In genomic region chr1:2445162-2445822, GRCh38 we compare ENCODE assay signal across 17 cellular contexts. TPM values are rescaled to one million over a fixed set of nuclear protein-coding genes. Genes with fewer than 3 reads are reported as not detected.
DNase-seq lines count a peak whose midpoint lies in the region; ATAC-seq and TF ChIP-seq lines count a peak whose summit lies in the region.
"Had no signal": no experiment of that assay in that cellular context is flagged by ENCODE, and none has a peak within 500 bp of the region (broad histone marks: within the 10 kb centered on the region; RNA-seq: fewer than 3 reads in every experiment).

No MANE protein-coding gene starts in this region.

- no peak for ATAC-seq in HG03342 (IDR thresholded peaks at IDR 0.05; ENCODE audit: unreplicated experiment)
- ATAC-seq in GM19463 (IDR thresholded peaks at IDR 0.05; ENCODE audit: unreplicated experiment) = no peak
- ATAC-seq: SK-N-SH treated with all-trans-retinoic acid at 6 μM for 48 hours had no signal

- H3K9me3 ChIP-seq in BE2C = no peaks in the 10 kb centered on the region
- no peaks in the 10 kb centered on the region for H3K9me3 ChIP-seq in prostate gland
- H3K9me3 ChIP-seq: Peyer's patch had no signal

- 81% methylated on average over 16 of the region's 16 CpGs for WGBS in prostate gland

- no peaks in the 10 kb centered on the region for H3K9me3 Mint-ChIP-seq in osteocyte (ENCODE audit: unreplicated experiment)

- intact Hi-C loops in prostate gland (cut with DNase I) = no loop called here

- no peak for TF ChIP-seq POLR2A in prostate gland (IDR thresholded peaks at IDR 0.05)

- no peak overlapping the region for H3K4me3 ChIP-seq in BE2C (ENCODE audit: low read depth, low read length)
- no peak overlapping the region for H3K4me3 ChIP-seq in prostate gland
- H3K4me3 ChIP-seq: Peyer's patch had no signal

- DNase-seq in BE2C = peak; percentile 33
- peak; percentile 33 for DNase-seq in NCI-H82 treated with DMSO at 0.1 percent for 48 hours (lab: John Stamatoyannopoulos, UW; ENCODE audit: unreplicated experiment)
- no peak for DNase-seq in osteocyte (ENCODE audit: extremely low spot score, unreplicated experiment)
- DNase-seq in prostate gland (ENCODE audit: low spot score) = no peak
- DNase-seq: DMS153, Kasumi-1, MM.1S, NCI-H1105, NCI-H1694 treated with DMSO at 0.1 percent for 48 hours, NCI-H526 treated with DMSO at 0.1 percent for 48 hours, Peyer's patch, Right ventricle myocardium superior had no signal

- H3K27me3 ChIP-seq in BE2C = peaks cover 20% of the 10 kb centered on the region
- no peaks in the 10 kb centered on the region for H3K27me3 ChIP-seq in prostate gland (replicated peaks; ENCODE audit: insufficient read depth)

- no peaks in the 10 kb centered on the region for H3K36me3 Mint-ChIP-seq in osteocyte (ENCODE audit: unreplicated experiment)
- H3K36me3 Mint-ChIP-seq: CD14-positive monocyte had no signal

- H3K36me3 ChIP-seq in BE2C (no peaks in the 10 kb centered on the region), prostate gland (no peaks in the 10 kb centered on the region)
- H3K36me3 ChIP-seq: Peyer's patch had no signal

- H3K27me3 Mint-ChIP-seq in osteocyte (ENCODE audit: unreplicated experiment) = no peaks in the 10 kb centered on the region

- no peak for TF ChIP-seq CTCF in BE2C (IDR thresholded peaks at IDR 0.05; ENCODE audit: low read depth, low read length)
- TF ChIP-seq CTCF in osteocyte (IDR thresholded peaks at IDR 0.05) = no peak
- TF ChIP-seq CTCF in prostate gland (IDR thresholded peaks at IDR 0.05) = no peak

- H3K27ac ChIP-seq in cingulate gyrus (ENCODE audit: low read depth, low read length) (peak overlapping the region; percentile 92), prostate gland (no peak overlapping the region)
- H3K27ac ChIP-seq: Peyer's patch had no signal

- no peak overlapping the region for H3K4me3 Mint-ChIP-seq in osteocyte (ENCODE audit: unreplicated experiment)

- H3K4me1 ChIP-seq in BE2C (no peaks in the 10 kb centered on the region), prostate gland (replicated peaks) (no peaks in the 10 kb centered on the region)

- H3K4me1 Mint-ChIP-seq in osteocyte (ENCODE audit: unreplicated experiment) = peaks cover 49% of the 10 kb centered on the region
- H3K4me1 Mint-ChIP-seq: CD14-positive monocyte had no signal

- H3K27ac Mint-ChIP-seq in osteocyte (ENCODE audit: unreplicated experiment) = peak overlapping the region; percentile 43
- H3K27ac Mint-ChIP-seq: CD14-positive monocyte had no signal

RNA-seq across cellular contexts. Expression of gene PLCH2, which starts 30.8 kb away (rescaled TPM):
- polyA plus RNA-seq in BE2C (2012; ENCODE audit: insufficient read depth, insufficient read length, low read depth) = 6.1 TPM
- 11.7 and 12.6 TPM in 2 replicates for total RNA-seq in osteocyte
- 10 to 100 TPM; 29.8 to 41.0 TPM for total RNA-seq in prostate gland
- polyA plus RNA-seq: CD14-positive monocyte had no signal

RNA-seq across cellular contexts. Expression of gene PEX10, which starts 32.9 kb away (rescaled TPM):
- 21.7 TPM for polyA plus RNA-seq in BE2C (2012; ENCODE audit: insufficient read depth, insufficient read length, low read depth)
- total RNA-seq in osteocyte (23.1 and 25.6 TPM in 2 replicates), prostate gland (10 to 100 TPM; 38.3 to 49.9 TPM)

RNA-seq across cellular contexts. Expression of gene RER1, which starts 53.7 kb away (rescaled TPM):
- 113 TPM for polyA plus RNA-seq in BE2C (2012; ENCODE audit: insufficient read depth, insufficient read length, low read depth)
- 144 and 147 TPM in 2 replicates for total RNA-seq in osteocyte
- 10 to 100 TPM; 86.1 to 97.0 TPM for total RNA-seq in prostate gland

RNA-seq across cellular contexts. Expression of gene MORN1, which starts 53.9 kb away (rescaled TPM):
- 4.4 TPM for polyA plus RNA-seq in BE2C (2012; ENCODE audit: insufficient read depth, insufficient read length, low read depth)
- 10.9 and 12.7 TPM in 2 replicates for total RNA-seq in osteocyte
- total RNA-seq in prostate gland = 10 to 100 TPM; 18.6 to 21.0 TPM

Comparison
In these comparisons a context has a peak if more than half of its experiments do, and no peak if none do; other contexts are left out.
1. DNase-seq: peak in BE2C (single experiment) and NCI-H82 treated with DMSO at 0.1 percent for 48 hours (single experiment); none in osteocyte (single experiment) and prostate gland (single experiment).